In genomic region chr10:32378371-32379301, GRCh38 we compare ENCODE assay signal across 1 cellular context.
TF ChIP-seq lines count a peak whose summit lies in the region.

No MANE protein-coding gene starts in this region.

TF ChIP-seq in SK-N-SH treated with all-trans-retinoic acid at 6 μM for 48 hours, 23 proteins besides CTCF, POLR2A, EP300 and RAD21 (continued from another document):
- TF ChIP-seq ZC3H10 (CRISPR knock-in tag; IDR thresholded peaks at IDR 0.05) (no peak), TOX (CRISPR knock-in tag; IDR thresholded peaks at IDR 0.05; ENCODE audit: borderline replicate concordance) (no peak)
- TF ChIP-seq, protein P1, sequence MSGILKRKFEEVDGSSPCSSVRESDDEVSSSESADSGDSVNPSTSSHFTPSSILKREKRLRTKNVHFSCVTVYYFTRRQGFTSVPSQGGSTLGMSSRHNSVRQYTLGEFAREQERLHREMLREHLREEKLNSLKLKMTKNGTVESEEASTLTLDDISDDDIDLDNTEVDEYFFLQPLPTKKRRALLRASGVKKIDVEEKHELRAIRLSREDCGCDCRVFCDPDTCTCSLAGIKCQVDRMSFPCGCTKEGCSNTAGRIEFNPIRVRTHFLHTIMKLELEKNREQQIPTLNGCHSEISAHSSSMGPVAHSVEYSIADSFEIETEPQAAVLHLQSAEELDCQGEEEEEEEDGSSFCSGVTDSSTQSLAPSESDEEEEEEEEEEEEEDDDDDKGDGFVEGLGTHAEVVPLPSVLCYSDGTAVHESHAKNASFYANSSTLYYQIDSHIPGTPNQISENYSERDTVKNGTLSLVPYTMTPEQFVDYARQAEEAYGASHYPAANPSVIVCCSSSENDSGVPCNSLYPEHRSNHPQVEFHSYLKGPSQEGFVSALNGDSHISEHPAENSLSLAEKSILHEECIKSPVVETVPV (CRISPR knock-in tag; IDR thresholded peaks at IDR 0.05) = no peak
